ENCODE assay signal across 22 cellular contexts in the genomic region with DNA sequence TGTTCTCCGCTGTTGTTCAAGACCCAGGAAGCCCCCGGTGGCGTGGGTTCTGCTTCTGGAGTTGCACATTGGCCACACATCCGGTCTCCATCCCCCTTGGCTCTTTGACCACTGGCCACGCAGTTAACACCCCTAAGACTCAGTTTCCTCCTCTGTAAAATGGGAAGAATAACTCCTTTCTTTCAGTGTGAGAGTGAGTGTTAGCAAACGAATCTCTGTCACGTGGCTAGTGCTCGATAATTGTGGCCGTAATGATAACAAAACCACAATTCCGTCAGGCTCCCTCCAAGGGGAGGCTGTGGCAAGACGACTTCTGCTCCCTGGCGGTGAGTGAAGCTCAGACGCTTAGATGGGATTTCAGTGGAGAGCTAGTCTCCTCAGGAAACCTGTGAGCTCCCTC.
A peak's percentile ranks its signal among the peaks of the same experiment; 100 is the strongest.
DNase-seq lines count a peak whose midpoint lies in the region; TF ChIP-seq lines count a peak whose summit lies in the region.
"Had no signal": no experiment of that assay in that cellular context is flagged by ENCODE, and none has a peak within 500 bp of the region (broad histone marks: within the 10 kb centered on the region; RNA-seq: fewer than 3 reads in every experiment).

No MANE protein-coding gene starts in this region.

- CTCF ChIA-PET in HEK293T (lab: Yijun Ruan, JAX): interaction anchor here (1.0 to 2.7 kb wide), 3 partner anchors 11 to 367 kb away, joined by 3 to 13 read pairs (median 3); no protein-coding TSS in a partner anchor
- CTCF ChIA-PET in activated CD4-positive, alpha-beta memory T cell treated with anti-CD3 and anti-CD28 coated beads for 36 hours (lab: Charles Lee): no interaction called here

- no peak overlapping the region for H3K9ac ChIP-seq in BLaER1
- H3K9ac ChIP-seq in endodermal cell (ENCODE audit: extremely low read depth, low read length, poor library complexity, severe bottlenecking): no peak overlapping the region
- H3K9ac ChIP-seq: GM23248 had no signal

- H4K20me1 ChIP-seq in BLaER1: no peaks in the 10 kb centered on the region; the same call in 1 of the 2 replicates

- H3K27me3 ChIP-seq in BLaER1 (no peaks in the 10 kb centered on the region), endodermal cell (ENCODE audit: control insufficient read depth, insufficient read depth, low read length, poor library complexity, severe bottlenecking) (no peaks in the 10 kb centered on the region), left ventricle myocardium inferior (ENCODE audit: low read depth) (peaks cover 84% of the 10 kb centered on the region)
- H3K27me3 ChIP-seq: ovary, right atrium auricular region had no signal

- peaks cover 47% of the 10 kb centered on the region for H3K4me1 Mint-ChIP-seq in endodermal cell
- no peaks in the 10 kb centered on the region for H3K4me1 Mint-ChIP-seq in activated CD4-positive, alpha-beta memory T cell treated with anti-CD3 and anti-CD28 coated beads for 36 hours (ENCODE audit: low read depth)

- no peaks in the 10 kb centered on the region for H3K36me3 ChIP-seq in BLaER1
- H3K36me3 ChIP-seq in endodermal cell (ENCODE audit: control insufficient read depth, insufficient read depth, low read length): no peaks in the 10 kb centered on the region
- H3K36me3 ChIP-seq in left ventricle myocardium inferior: no peaks in the 10 kb centered on the region
- H3K36me3 ChIP-seq: ovary, right atrium auricular region had no signal

- no peak overlapping the region for H3K4me3 Mint-ChIP-seq in endodermal cell
- H3K4me3 Mint-ChIP-seq in activated CD4-positive, alpha-beta memory T cell treated with anti-CD3 and anti-CD28 coated beads for 36 hours: no peak overlapping the region
- H3K4me3 Mint-ChIP-seq: activated CD8-positive, alpha-beta T cell treated with anti-CD3 and anti-CD28 coated beads, Interleukin-2, amount 10 ng/mL, durations not matched to agents 7 days and 5 days; naive thymus-derived CD8-positive, alpha-beta T cell; type B pancreatic cell had no signal

- WGBS in endodermal cell (ENCODE audit: insufficient coverage in 1 of 2, insufficient read length in 1 of 2), 2 experiments: 82 to 91% methylated on average over 9 to 13 of the region's 13 CpGs

- intact Hi-C loops in left ventricle myocardium inferior (cut with micrococcal nuclease): no loop called here
- intact Hi-C loops in activated CD4-positive, alpha-beta memory T cell treated with anti-CD3 and anti-CD28 coated beads for 36 hours (cut with micrococcal nuclease): no loop called here

- peaks cover 30% of the 10 kb centered on the region for H3K4me1 ChIP-seq in BLaER1
- H3K4me1 ChIP-seq in endodermal cell (ENCODE audit: control insufficient read depth, insufficient read depth, low read length): peaks cover 19% of the 10 kb centered on the region
- H3K4me1 ChIP-seq in left ventricle myocardium inferior: no peaks in the 10 kb centered on the region
- H3K4me1 ChIP-seq: right atrium auricular region had no signal

- TF ChIP-seq CTCF in endodermal cell (conservative IDR thresholded peaks at IDR 0.05) (no peak), left ventricle myocardium inferior (IDR thresholded peaks at IDR 0.05; ENCODE audit: borderline replicate concordance) (no peak)

- H3K27ac Mint-ChIP-seq in endodermal cell: no peak overlapping the region
- no peak overlapping the region for H3K27ac Mint-ChIP-seq in activated CD4-positive, alpha-beta memory T cell treated with anti-CD3 and anti-CD28 coated beads for 36 hours
- H3K27ac Mint-ChIP-seq: activated CD8-positive, alpha-beta T cell treated with anti-CD3 and anti-CD28 coated beads, Interleukin-2, amount 10 ng/mL, durations not matched to agents 7 days and 5 days; naive thymus-derived CD8-positive, alpha-beta T cell; type B pancreatic cell had no signal

- H3K36me3 Mint-ChIP-seq in endodermal cell (ENCODE audit: low read depth): no peaks in the 10 kb centered on the region
- H3K36me3 Mint-ChIP-seq in activated CD4-positive, alpha-beta memory T cell treated with anti-CD3 and anti-CD28 coated beads for 36 hours: no peaks in the 10 kb centered on the region
- H3K36me3 Mint-ChIP-seq: naive thymus-derived CD8-positive, alpha-beta T cell; type B pancreatic cell had no signal

- peak; percentile 30 for DNase-seq in HEK293T (ENCODE audit: extremely low spot score)
- peak; percentile 92 for DNase-seq in OCI-M1 (lab: John Stamatoyannopoulos, UW)
- no peak for DNase-seq in endodermal cell
- no peak for DNase-seq in hippocampal formation (lab: John Stamatoyannopoulos, UW)
- no peak for DNase-seq in left ventricle myocardium inferior
- no peak for DNase-seq in NCI-H2029 (lab: John Stamatoyannopoulos, UW)
- DNase-seq in activated CD4-positive, alpha-beta memory T cell treated with anti-CD3 and anti-CD28 coated beads for 36 hours: no peak
- DNase-seq: activated CD4-positive, CD25-positive, alpha-beta regulatory T cell treated with anti-CD3 and anti-CD28 coated beads, Interleukin-2, amount 50 U/mL, for 72 hours; activated CD8-positive, alpha-beta T cell treated with anti-CD3 and anti-CD28 coated beads, Interleukin-2, amount 10 ng/mL, durations not matched to agents 7 days and 5 days; activated T-cell treated with anti-CD3 and anti-CD28 coated beads, Interleukin-2, amount 50 U/mL, for 1 hour; C1 segment of cervical spinal cord; GM23248; left cardiac atrium; mesenchymal stem cell; naive thymus-derived CD8-positive, alpha-beta T cell; NCI-H1048; NCI-H1930; NCI-H226; ovary had no signal

- H3K4me2 ChIP-seq in BLaER1: peak overlapping the region; percentile 24

- H3K27me3 Mint-ChIP-seq in endodermal cell (ENCODE audit: insufficient read depth): peaks cover 17% of the 10 kb centered on the region
- peaks cover 14% of the 10 kb centered on the region for H3K27me3 Mint-ChIP-seq in activated CD4-positive, alpha-beta memory T cell treated with anti-CD3 and anti-CD28 coated beads for 36 hours

- H3K4me3 ChIP-seq in BLaER1 (no peak overlapping the region), endodermal cell (ENCODE audit: low read length) (no peak overlapping the region), left ventricle myocardium inferior (no peak overlapping the region)
- H3K4me3 ChIP-seq: GM23248, ovary, right atrium auricular region had no signal

- no peaks in the 10 kb centered on the region for H3K9me3 Mint-ChIP-seq in endodermal cell
- H3K9me3 Mint-ChIP-seq in activated CD4-positive, alpha-beta memory T cell treated with anti-CD3 and anti-CD28 coated beads for 36 hours: no peaks in the 10 kb centered on the region
- H3K9me3 Mint-ChIP-seq: naive thymus-derived CD8-positive, alpha-beta T cell; type B pancreatic cell had no signal

- H3K9me3 ChIP-seq in BLaER1: no peaks in the 10 kb centered on the region
- no peaks in the 10 kb centered on the region for H3K9me3 ChIP-seq in endodermal cell (ENCODE audit: control insufficient read depth, low read length)
- H3K9me3 ChIP-seq in left ventricle myocardium inferior (replicated peaks): no peaks in the 10 kb centered on the region
- H3K9me3 ChIP-seq: ovary, right atrium auricular region had no signal

- H3K27ac ChIP-seq in BLaER1: no peak overlapping the region
- peak overlapping the region; percentile 16 for H3K27ac ChIP-seq in endodermal cell (ENCODE audit: low read depth, low read length)
- no peak overlapping the region for H3K27ac ChIP-seq in left ventricle myocardium inferior (replicated peaks)
- H3K27ac ChIP-seq: GM23248, ovary, right atrium auricular region had no signal

- POLR2A ChIA-PET in HEK293T (lab: Yijun Ruan, JAX): no interaction called here
- POLR2A ChIA-PET in activated CD4-positive, alpha-beta memory T cell treated with anti-CD3 and anti-CD28 coated beads for 36 hours (lab: Charles Lee): no interaction called here

TF ChIP-seq in HEK293T, 16 proteins besides CTCF, POLR2A, EP300 and RAD21:
- no peak for TF ChIP-seq SUZ12 (IDR thresholded peaks at IDR 0.05)
- no peak for TF ChIP-seq FOXK2 (IDR thresholded peaks at IDR 0.05)
- TF ChIP-seq ARNT (IDR thresholded peaks at IDR 0.05): no peak
- no peak for TF ChIP-seq ZNF384 (IDR thresholded peaks at IDR 0.05)
- TF ChIP-seq, protein P1, sequence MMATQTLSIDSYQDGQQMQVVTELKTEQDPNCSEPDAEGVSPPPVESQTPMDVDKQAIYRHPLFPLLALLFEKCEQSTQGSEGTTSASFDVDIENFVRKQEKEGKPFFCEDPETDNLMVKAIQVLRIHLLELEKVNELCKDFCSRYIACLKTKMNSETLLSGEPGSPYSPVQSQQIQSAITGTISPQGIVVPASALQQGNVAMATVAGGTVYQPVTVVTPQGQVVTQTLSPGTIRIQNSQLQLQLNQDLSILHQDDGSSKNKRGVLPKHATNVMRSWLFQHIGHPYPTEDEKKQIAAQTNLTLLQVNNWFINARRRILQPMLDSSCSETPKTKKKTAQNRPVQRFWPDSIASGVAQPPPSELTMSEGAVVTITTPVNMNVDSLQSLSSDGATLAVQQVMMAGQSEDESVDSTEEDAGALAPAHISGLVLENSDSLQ (IDR thresholded peaks at IDR 0.05): no peak

Comparison
In these comparisons a context has a peak if more than half of its experiments do, and no peak if none do; other contexts are left out.
1. DNase-seq: peak in HEK293T (single experiment) and OCI-M1 (single experiment); none in endodermal cell (single experiment), hippocampal formation (0 of 2), left ventricle myocardium inferior (single experiment), NCI-H2029 (single experiment) and activated CD4-positive, alpha-beta memory T cell treated with anti-CD3 and anti-CD28 coated beads for 36 hours (single experiment).